ENCODE assay signal across 9 cellular contexts in genomic region chr13:45473627-45474026, GRCh38. TPM values are rescaled to one million over a fixed set of nuclear protein-coding genes. Genes with fewer than 3 reads are reported as not detected.
A peak's percentile ranks its signal among the peaks of the same experiment; 100 is the strongest.
DNase-seq lines count a peak whose midpoint lies in the region; ATAC-seq, FAIRE-seq and TF ChIP-seq lines count a peak whose summit lies in the region.
"Had no signal": no experiment of that assay in that cellular context is flagged by ENCODE, and none has a peak within 500 bp of the region (broad histone marks: within the 10 kb centered on the region; RNA-seq: fewer than 3 reads in every experiment).

No MANE protein-coding gene starts in this region.

- H3K9me3 ChIP-seq in body of pancreas: no peaks in the 10 kb centered on the region

- in situ Hi-C loops in ACHN (cut with HindIII; ENCODE audit: low pct_ligation_motif_present, low pct_unique_long_range_greater_than_20kb, low sequenced_read_pairs): no loop called here

- H3K36me3 ChIP-seq in body of pancreas (replicated peaks in 1 of 2; ENCODE audit: insufficient read depth in 1 of 2, low read depth in 2 of 2): peaks cover 0 to 3% of the 10 kb centered on the region in 2 donors

- H3K4me3 ChIP-seq in GM12864 (ENCODE audit: low read depth, low read length) (no peak overlapping the region), body of pancreas (no peak overlapping the region)

- intact Hi-C loops in body of pancreas (cut with DNase I): no loop called here
- intact Hi-C loops in Right ventricle myocardium inferior (cut with DNase I): no loop called here

- H3K4me1 ChIP-seq in body of pancreas: peaks cover 43% of the 10 kb centered on the region

- TF ChIP-seq CTCF in GM12864 (IDR thresholded peaks at IDR 0.05; ENCODE audit: low read depth, low read length, missing control alignments): peak; percentile 47
- peak in 2 of 7 experiments; percentile 6 to 12 for TF ChIP-seq CTCF in body of pancreas (IDR thresholded peaks at IDR 0.05)

- 54 to 58% methylated on average over 2 of the region's 2 CpGs for WGBS in body of pancreas, 2 donors

- no peak overlapping the region for H3K27ac ChIP-seq in body of pancreas

- FAIRE-seq in H54 (lab: Jason Lieb, UNC): no peak

- no peak for TF ChIP-seq POLR2A in erythroblast (IDR thresholded peaks at IDR 0.05; ENCODE audit: low read length)
- no peak for TF ChIP-seq POLR2A in body of pancreas (IDR thresholded peaks at IDR 0.05)
- TF ChIP-seq POLR2A in H54 (IDR thresholded peaks at IDR 0.05; ENCODE audit: low read depth, low read length): no peak

- DNase-seq in ACHN (peak; percentile 4), GM12864 (ENCODE audit: low read depth) (no peak), RPMI8226 (peak; percentile 12), erythroblast (lab: John Stamatoyannopoulos, UW) (peak; percentile 9 to 36), body of pancreas (no peak), Right ventricle myocardium inferior (ENCODE audit: missing footprints) (no peak), H54 (ENCODE audit: insufficient read length, low spot score) (no peak)
- DNase-seq: OCI-M1 had no signal

- H3K27me3 ChIP-seq in body of pancreas: no peaks in the 10 kb centered on the region

- ATAC-seq in body of pancreas (no peak), Right ventricle myocardium inferior (no peak), HG02852 (IDR thresholded peaks at IDR 0.05; ENCODE audit: unreplicated experiment) (no peak)

RNA-seq across cellular contexts. Expression of gene COG3, which starts 8.9 kb away (rescaled TPM):
- total RNA-seq in body of pancreas (10 to 100 TPM; 49.0 to 52.7 TPM), Right ventricle myocardium inferior (12.3 TPM)

RNA-seq across cellular contexts. Expression of gene SLC25A30, which starts 55.5 kb away (rescaled TPM):
- total RNA-seq in body of pancreas (10 to 100 TPM in 1 of 2 donors, 1 to 10 TPM in 1; 7.3 to 10.1 TPM), Right ventricle myocardium inferior (150 TPM)

Comparison
In these comparisons a context has a peak if more than half of its experiments do, and no peak if none do; other contexts are left out.
1. DNase-seq: peak in ACHN (single experiment), RPMI8226 (single experiment) and erythroblast (2 of 2); none in GM12864 (single experiment), body of pancreas (0 of 4), Right ventricle myocardium inferior (single experiment) and H54 (single experiment).
2. RNA of gene SLC25A30, which starts 55.5 kb away (total RNA-seq): 150 TPM in Right ventricle myocardium inferior (single experiment); 7.3 to 10.1 TPM in body of pancreas; every median in the first group is over 10 times any median in the second.